8 cellular contexts compared by ENCODE assay signal in genomic region chr1:27528701-27529637, GRCh38. TPM values are rescaled to one million over a fixed set of nuclear protein-coding genes. Genes with fewer than 3 reads are reported as not detected.
A peak's percentile ranks its signal among the peaks of the same experiment; 100 is the strongest.
DNase-seq lines count a peak whose midpoint lies in the region; ATAC-seq and TF ChIP-seq lines count a peak whose summit lies in the region.

No MANE protein-coding gene starts in this region.

- peak; percentile 45 for DNase-seq in GM04504 (ENCODE audit: low read depth)
- DNase-seq in NCI-H510A treated with DMSO at 0.1 percent for 48 hours (lab: John Stamatoyannopoulos, UW), result peak; percentile 78
- DNase-seq in choroid plexus epithelial cell (ENCODE audit: low read depth), result peak; percentile 66
- no peak for DNase-seq in left lobe of liver (ENCODE audit: low spot score)
- DNase-seq in stromal cell of bone marrow (ENCODE audit: low read depth), result peak; percentile 61
- no peak for DNase-seq in iPS-NIHi11 (ENCODE audit: low spot score)
- DNase-seq in activated naive CD4-positive, alpha-beta T cell (lab: John Stamatoyannopoulos, UW), result no peak

- no peak overlapping the region for H3K4me3 ChIP-seq in choroid plexus epithelial cell (ENCODE audit: low read depth, low read length)

- TF ChIP-seq CTCF in choroid plexus epithelial cell (conservative IDR thresholded peaks at IDR 0.05; ENCODE audit: low read depth, low read length), result no peak

- ATAC-seq in left lobe of liver (peak; percentile 9), GM21423 (IDR thresholded peaks at IDR 0.05; ENCODE audit: unreplicated experiment) (no peak)

RNA-seq across cellular contexts. Expression of gene WASF2, which starts 39.0 kb away (rescaled TPM):
- total RNA-seq in left lobe of liver, result 27.9 TPM

Comparison
In these comparisons a context has a peak if more than half of its experiments do, and no peak if none do; other contexts are left out.
1. DNase-seq: peak in GM04504 (single experiment), NCI-H510A treated with DMSO at 0.1 percent for 48 hours (single experiment), choroid plexus epithelial cell (single experiment) and stromal cell of bone marrow (single experiment); none in left lobe of liver (single experiment), iPS-NIHi11 (single experiment) and activated naive CD4-positive, alpha-beta T cell (0 of 4).